ENCODE assay signal across 29 cellular contexts in genomic region chr16:75482434-75483205, GRCh38. TPM values are rescaled to one million over a fixed set of nuclear protein-coding genes. Genes with fewer than 3 reads are reported as not detected.
A peak's percentile ranks its signal among the peaks of the same experiment; 100 is the strongest.
DNase-seq lines count a peak whose midpoint lies in the region; ATAC-seq, FAIRE-seq and TF ChIP-seq lines count a peak whose summit lies in the region.
"Had no signal": no experiment of that assay in that cellular context is flagged by ENCODE, and none has a peak within 500 bp of the region (broad histone marks: within the 10 kb centered on the region; RNA-seq: fewer than 3 reads in every experiment).

No MANE protein-coding gene starts in this region.

- peaks cover 0 to 18% of the 10 kb centered on the region in 2 donors for H3K27me3 Mint-ChIP-seq in stimulated activated naive B cell treated with anti-CD40 and anti-IgM and Interleukin-4, amounts not matched to agents 10 μg/mL and 1 μg/mL and 100 μg/mL, for 72 hours

- CTCF ChIA-PET in SK-N-SH (lab: Yijun Ruan, JAX): interaction anchor here (2.6 kb wide), 1 partner anchor 12 kb away, joined by 8 read pairs; no protein-coding TSS in a partner anchor

- peaks cover 25 to 32% of the 10 kb centered on the region in 2 donors for H3K4me1 Mint-ChIP-seq in stimulated activated naive B cell treated with anti-CD40 and anti-IgM and Interleukin-4, amounts not matched to agents 10 μg/mL and 1 μg/mL and 100 μg/mL, for 72 hours
- H3K4me1 Mint-ChIP-seq: activated CD4-positive, alpha-beta memory T cell treated with anti-CD3 and anti-CD28 coated beads, Interleukin-2, amount 10 ng/mL, durations not matched to agents 7 days and 5 days; activated naive CD4-positive, alpha-beta T cell treated with anti-CD3 and anti-CD28 coated beads, Interleukin-2, amount 50 U/mL, for 24 hours had no signal

- no peak overlapping the region for H3K4me3 ChIP-seq in SK-N-SH (ENCODE audit: low read depth in 2 of 2, low read length in 1 of 2)
- H3K4me3 ChIP-seq: BLaER1 treated with 17β-estradiol and CSF1 and Interleukin-3, amounts not matched to agents 10 nM and 100 nM; GM23248; SJSA1; skin epidermis; tibial nerve had no signal

- H3K36me3 Mint-ChIP-seq in stimulated activated naive B cell treated with anti-CD40 and anti-IgM and Interleukin-4, amounts not matched to agents 10 μg/mL and 1 μg/mL and 100 μg/mL, for 72 hours: no peaks in the 10 kb centered on the region
- H3K36me3 Mint-ChIP-seq: activated naive CD4-positive, alpha-beta T cell treated with anti-CD3 and anti-CD28 coated beads, Interleukin-2, amount 50 U/mL, for 24 hours had no signal

- H3K4me2 ChIP-seq in SK-N-SH: no peak overlapping the region

- FAIRE-seq in urothelium cell line (lab: Jason Lieb, UNC): no peak

- H3K9me2 ChIP-seq in SK-N-SH: no peaks in the 10 kb centered on the region

- H3K79me2 ChIP-seq in SK-N-SH (ENCODE audit: insufficient read depth): no peaks in the 10 kb centered on the region

- WGBS in SK-N-SH (ENCODE audit: low lambda C conversion rate): 71% methylated on average over 14 of the region's 14 CpGs

- TF ChIP-seq CTCF in SK-N-SH (IDR thresholded peaks at IDR 0.05): no peak

- H3K9ac ChIP-seq in SK-N-SH: no peak overlapping the region
- H3K9ac ChIP-seq: BLaER1 treated with 17β-estradiol and CSF1 and Interleukin-3, amounts not matched to agents 10 nM and 100 nM; GM23248 had no signal

- POLR2A ChIA-PET in SK-N-SH (lab: Yijun Ruan, JAX): no interaction called here

- H3K9me3 ChIP-seq in SK-N-SH: no peaks in the 10 kb centered on the region
- H3K9me3 ChIP-seq: BLaER1 treated with 17β-estradiol and CSF1 and Interleukin-3, amounts not matched to agents 10 nM and 100 nM; Caco-2; SJSA1; tibial nerve had no signal

- DNase-seq in SK-N-SH (no peak), M059J (ENCODE audit: low read depth) (peak; percentile 28), epidermal melanocyte (ENCODE audit: insufficient read length, low spot score) (peak; percentile 11), urothelium cell line (ENCODE audit: low spot score) (peak; percentile 17)
- no peak for DNase-seq in activated T-cell treated with anti-CD3 and anti-CD28 coated beads, Interleukin-2, amount 50 U/mL, for 1 hour
- DNase-seq in stimulated activated naive B cell treated with anti-CD40 and anti-IgM and Interleukin-4, amounts not matched to agents 10 μg/mL and 1 μg/mL and 100 μg/mL, for 72 hours: no peak
- DNase-seq: activated CD4-positive, alpha-beta memory T cell treated with anti-CD3 and anti-CD28 coated beads, Interleukin-2, amount 10 ng/mL, durations not matched to agents 7 days and 5 days; activated CD4-positive, CD25-positive, alpha-beta regulatory T cell; activated CD8-positive, alpha-beta memory T cell treated with anti-CD3 and anti-CD28 coated beads, Interleukin-2, amount 50 U/mL, for 48 hours; Caco-2; GM23248; naive thymus-derived CD8-positive, alpha-beta T cell; NCI-H1048; NCI-H1930; NCI-H524; occipital lobe had no signal

- no peaks in the 10 kb centered on the region for H3K9me3 Mint-ChIP-seq in stimulated activated naive B cell treated with anti-CD40 and anti-IgM and Interleukin-4, amounts not matched to agents 10 μg/mL and 1 μg/mL and 100 μg/mL, for 72 hours
- H3K9me3 Mint-ChIP-seq: activated CD4-positive, alpha-beta memory T cell treated with anti-CD3 and anti-CD28 coated beads, Interleukin-2, amount 10 ng/mL, durations not matched to agents 7 days and 5 days; activated naive CD4-positive, alpha-beta T cell treated with anti-CD3 and anti-CD28 coated beads, Interleukin-2, amount 50 U/mL, for 24 hours; activated T-helper 2 cell treated with anti-CD3 and anti-CD28 coated beads, Interferon-gamma antibody, Interleukin-2, Interleukin-4, amounts not matched to agents 10 μg/mL and 5 μg/mL and 100 μg/mL, durations not matched to agents 14 hours and 24 hours and 36 hours; naive thymus-derived CD8-positive, alpha-beta T cell had no signal

- H3K27me3 ChIP-seq in SK-N-SH (ENCODE audit: insufficient read depth): no peaks in the 10 kb centered on the region
- H3K27me3 ChIP-seq: BLaER1 treated with 17β-estradiol and CSF1 and Interleukin-3, amounts not matched to agents 10 nM and 100 nM; SJSA1; tibial nerve had no signal

- no peaks in the 10 kb centered on the region for H3F3A ChIP-seq in SK-N-SH (replicated peaks; ENCODE audit: insufficient read depth)

- no peaks in the 10 kb centered on the region for H3K36me3 ChIP-seq in SK-N-SH (replicated peaks in 1 of 2; ENCODE audit: control insufficient read depth in 1 of 2, insufficient read depth in 2 of 2, low read length in 1 of 2)
- H3K36me3 ChIP-seq: SJSA1, tibial nerve had no signal

- ATAC-seq in SK-N-SH treated with all-trans-retinoic acid at 6 μM for 48 hours: peak; percentile 51
- no peak for ATAC-seq in GM21825 (IDR thresholded peaks at IDR 0.05; ENCODE audit: unreplicated experiment)
- no peak for ATAC-seq in stimulated activated naive B cell treated with anti-CD40 and anti-IgM and Interleukin-4, amounts not matched to agents 10 μg/mL and 1 μg/mL and 100 μg/mL, for 72 hours (replicated peaks)
- ATAC-seq: naive thymus-derived CD8-positive, alpha-beta T cell had no signal

- H3K27ac Mint-ChIP-seq in stimulated activated naive B cell treated with anti-CD40 and anti-IgM and Interleukin-4, amounts not matched to agents 10 μg/mL and 1 μg/mL and 100 μg/mL, for 72 hours: no peak overlapping the region
- H3K27ac Mint-ChIP-seq: activated CD4-positive, alpha-beta memory T cell treated with anti-CD3 and anti-CD28 coated beads, Interleukin-2, amount 10 ng/mL, durations not matched to agents 7 days and 5 days; activated naive CD4-positive, alpha-beta T cell treated with anti-CD3 and anti-CD28 coated beads, Interleukin-2, amount 50 U/mL, for 24 hours; activated T-helper 2 cell treated with anti-CD3 and anti-CD28 coated beads, Interferon-gamma antibody, Interleukin-2, Interleukin-4, amounts not matched to agents 10 μg/mL and 5 μg/mL and 100 μg/mL, durations not matched to agents 14 hours and 24 hours and 36 hours; naive thymus-derived CD8-positive, alpha-beta T cell had no signal

- no peak overlapping the region for H3K4me3 Mint-ChIP-seq in stimulated activated naive B cell treated with anti-CD40 and anti-IgM and Interleukin-4, amounts not matched to agents 10 μg/mL and 1 μg/mL and 100 μg/mL, for 72 hours
- H3K4me3 Mint-ChIP-seq: activated CD4-positive, alpha-beta memory T cell treated with anti-CD3 and anti-CD28 coated beads, Interleukin-2, amount 10 ng/mL, durations not matched to agents 7 days and 5 days; activated naive CD4-positive, alpha-beta T cell treated with anti-CD3 and anti-CD28 coated beads, Interleukin-2, amount 50 U/mL, for 24 hours; naive thymus-derived CD8-positive, alpha-beta T cell had no signal

- no peaks in the 10 kb centered on the region for H4K20me1 ChIP-seq in SK-N-SH (ENCODE audit: insufficient read depth)

- peaks cover 0 to 1% of the 10 kb centered on the region in 2 experiments; a peak in 1 of 4 replicates for H3K4me1 ChIP-seq in SK-N-SH (ENCODE audit: control insufficient read depth in 1 of 2, insufficient read depth in 2 of 2, low read depth in 1 of 2, low read length in 1 of 2)
- H3K4me1 ChIP-seq: SJSA1, tibial nerve had no signal

- no peak overlapping the region for H2AFZ ChIP-seq in SK-N-SH (ENCODE audit: low read depth)
- H2AFZ ChIP-seq: GM23248 had no signal

- no peak for TF ChIP-seq RAD21 in SK-N-SH (IDR thresholded peaks at IDR 0.05; ENCODE audit: low read length)

- H3K27ac ChIP-seq in SK-N-SH (ENCODE audit: low read depth in 2 of 2, low read length in 1 of 2): no peak overlapping the region
- H3K27ac ChIP-seq: GM23248, SJSA1, tibial nerve had no signal

- no peak for TF ChIP-seq EP300 in SK-N-SH (IDR thresholded peaks at IDR 0.05; ENCODE audit: borderline replicate concordance in 1 of 2, low read depth in 1 of 2, low read length in 1 of 2)

TF ChIP-seq in SK-N-SH treated with all-trans-retinoic acid at 6 μM for 48 hours, 23 proteins besides CTCF, POLR2A, EP300 and RAD21 (continues in another document):
- TF ChIP-seq CREB5 (CRISPR knock-in tag; IDR thresholded peaks at IDR 0.05; ENCODE audit: low read depth): no peak

TF ChIP-seq in SK-N-SH, 30 proteins besides CTCF, POLR2A, EP300 and RAD21:
- TF ChIP-seq MEF2A (IDR thresholded peaks at IDR 0.05; ENCODE audit: borderline replicate concordance, low read depth) (no peak), YY1 (IDR thresholded peaks at IDR 0.05; ENCODE audit: low read depth) (no peak), MXI1 (IDR thresholded peaks at IDR 0.05; ENCODE audit: low read depth, low read length) (no peak), TCF12 (IDR thresholded peaks at IDR 0.05) (no peak), CHD2 (IDR thresholded peaks at IDR 0.05; ENCODE audit: low read length, partially characterized antibody) (no peak), FOXM1 (IDR thresholded peaks at IDR 0.05; ENCODE audit: low read depth) (no peak), NFIC (IDR thresholded peaks at IDR 0.05; ENCODE audit: borderline replicate concordance) (no peak; the same call in none of the 2 replicates), PBX3 (IDR thresholded peaks at IDR 0.05) (no peak)

RNA-seq across cellular contexts. Expression of gene CHST6, which starts 12.6 kb away (rescaled TPM):
- 0.26 and 0.30 TPM in 2 replicates for polyA plus RNA-seq in SK-N-SH (2012; rRNA removed)
- 0.17 and 0.19 TPM in 2 replicates for polyA plus RNA-seq in SK-N-SH (2012; cell fraction: cytosol; rRNA removed)
- polyA plus RNA-seq in SK-N-SH (2012; cell fraction: nucleus; rRNA removed): 0.27 and 0.31 TPM in 2 replicates
- 0.98 and 1.4 TPM in 2 replicates for total RNA-seq in M059J (2014; rRNA removed; shearing (Covaris generic))
- total RNA-seq: activated CD4-positive, alpha-beta memory T cell treated with anti-CD3 and anti-CD28 coated beads, Interleukin-2, amount 10 ng/mL, durations not matched to agents 7 days and 5 days; activated T-helper 2 cell treated with anti-CD3 and anti-CD28 coated beads, Interferon-gamma antibody, Interleukin-2, Interleukin-4, amounts not matched to agents 10 μg/mL and 5 μg/mL and 100 μg/mL, durations not matched to agents 14 hours and 24 hours and 36 hours; naive thymus-derived CD8-positive, alpha-beta T cell; SJSA1; T-helper 1 cell treated with Interleukin-12 subunit alpha and Interleukin-12 subunit beta and Interleukin-4 antibody, amounts not matched to agents 30 ng/mL and 1 ng/mL, for 36 hours had no signal
- polyA plus RNA-seq: naive thymus-derived CD8-positive, alpha-beta T cell had no signal

RNA-seq across cellular contexts. Expression of gene TMEM170A, which starts 18.1 kb away (rescaled TPM):
- polyA plus RNA-seq in SK-N-SH (2012; rRNA removed): 9.2 and 11.0 TPM in 2 replicates
- 9.3 and 10.1 TPM in 2 replicates for polyA plus RNA-seq in SK-N-SH (2012; cell fraction: cytosol; rRNA removed)
- polyA plus RNA-seq in SK-N-SH (2012; cell fraction: nucleus; rRNA removed): 9.7 and 11.5 TPM in 2 replicates
- total RNA-seq in M059J (2014; rRNA removed; shearing (Covaris generic)): 17.5 and 27.5 TPM in 2 replicates

RNA-seq across cellular contexts. Expression of gene CFDP1, which starts 49.3 kb away (rescaled TPM):
- polyA plus RNA-seq in SK-N-SH (2012; rRNA removed): 37.9 and 46.0 TPM in 2 replicates
- 60.6 and 90.4 TPM in 2 replicates for polyA plus RNA-seq in SK-N-SH (2012; cell fraction: cytosol; rRNA removed)
- polyA plus RNA-seq in SK-N-SH (2012; cell fraction: nucleus; rRNA removed): 18.4 and 20.5 TPM in 2 replicates
- total RNA-seq in M059J (2014; rRNA removed; shearing (Covaris generic)): 91.3 and 111 TPM in 2 replicates

RNA-seq across cellular contexts. Expression of gene CHST5, which starts 53.3 kb away (rescaled TPM):
- polyA plus RNA-seq in SK-N-SH (2012; rRNA removed): 0.18 and 0.49 TPM in 2 replicates
- polyA plus RNA-seq in SK-N-SH (2012; cell fraction: cytosol; rRNA removed): 0.01 and 0.10 TPM in 2 replicates
- 0.70 and 0.83 TPM in 2 replicates for polyA plus RNA-seq in SK-N-SH (2012; cell fraction: nucleus; rRNA removed)
- total RNA-seq in M059J (2014; rRNA removed; shearing (Covaris generic)): not detected in 2 replicates
- total RNA-seq: activated T-helper 2 cell treated with anti-CD3 and anti-CD28 coated beads, Interferon-gamma antibody, Interleukin-2, Interleukin-4, amounts not matched to agents 10 μg/mL and 5 μg/mL and 100 μg/mL, durations not matched to agents 14 hours and 24 hours and 36 hours; Daoy; GM23248; kidney epithelial cell; LHCN-M2; naive thymus-derived CD8-positive, alpha-beta T cell; T-helper 1 cell treated with Interleukin-12 subunit alpha and Interleukin-12 subunit beta and Interleukin-4 antibody, amounts not matched to agents 30 ng/mL and 1 ng/mL, for 36 hours had no signal
- polyA plus RNA-seq: AG04450; GM23248; naive thymus-derived CD8-positive, alpha-beta T cell had no signal

Comparison
In these comparisons a context has a peak if more than half of its experiments do, and no peak if none do; other contexts are left out.
1. DNase-seq: peak in M059J (single experiment), epidermal melanocyte (single experiment) and urothelium cell line (single experiment); none in SK-N-SH (single experiment), activated T-cell treated with anti-CD3 and anti-CD28 coated beads, Interleukin-2, amount 50 U/mL, for 1 hour (single experiment) and stimulated activated naive B cell treated with anti-CD40 and anti-IgM and Interleukin-4, amounts not matched to agents 10 μg/mL and 1 μg/mL and 100 μg/mL, for 72 hours (single experiment).